Comparison of ENCODE assay signal across 20 cellular contexts in the genomic region with DNA sequence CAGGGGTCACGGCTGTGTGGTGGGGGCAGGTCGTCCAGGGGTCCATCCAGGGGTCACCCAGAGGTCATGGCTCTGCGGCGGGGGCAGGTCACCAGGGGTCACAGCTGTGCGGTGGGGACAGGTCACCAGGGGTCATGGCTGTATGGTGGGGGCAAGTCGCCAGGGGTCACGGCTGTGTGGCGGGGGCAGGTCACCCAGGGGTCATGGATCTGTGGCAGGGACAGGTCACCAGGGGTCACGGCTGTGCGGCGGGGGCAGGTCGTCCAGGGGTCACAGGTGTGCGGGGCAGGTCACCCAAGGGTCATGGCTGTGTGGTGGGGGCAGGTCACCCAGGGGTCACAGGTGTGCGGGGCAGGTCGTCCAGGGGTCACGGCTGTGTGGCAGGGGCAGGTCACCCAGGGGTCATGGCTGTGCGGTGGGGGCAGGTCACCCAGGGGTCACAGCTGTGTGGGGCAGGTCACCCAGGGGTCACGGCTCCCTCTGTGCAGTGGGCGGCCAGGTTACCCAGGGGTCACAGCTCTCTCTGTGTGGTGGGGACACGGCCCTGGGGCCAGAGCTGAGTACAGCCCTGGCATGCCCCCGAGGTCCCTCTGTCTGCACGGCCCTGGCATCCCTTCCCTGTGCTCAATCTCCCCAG. TPM values are rescaled to one million over a fixed set of nuclear protein-coding genes. Genes with fewer than 3 reads are reported as not detected.
DNase-seq lines count a peak whose midpoint lies in the region; ATAC-seq and TF ChIP-seq lines count a peak whose summit lies in the region.
"Had no signal": no experiment of that assay in that cellular context is flagged by ENCODE, and none has a peak within 500 bp of the region (broad histone marks: within the 10 kb centered on the region; RNA-seq: fewer than 3 reads in every experiment).

No MANE protein-coding gene starts in this region.

- ATAC-seq in RWPE2 (ENCODE audit: low read depth): no peak
- no peak for ATAC-seq in GM19455 (IDR thresholded peaks at IDR 0.05; ENCODE audit: unreplicated experiment)
- ATAC-seq: esophagus mucosa had no signal

- no peaks in the 10 kb centered on the region for H3K36me3 ChIP-seq in RWPE2 (ENCODE audit: low read depth)
- no peaks in the 10 kb centered on the region for H3K36me3 ChIP-seq in trophoblast cell (ENCODE audit: control insufficient read depth in 1 of 2, insufficient read depth in 2 of 2, low read length in 2 of 2)
- H3K36me3 ChIP-seq: HAP-1, tibial artery had no signal

- TF ChIP-seq CTCF in RWPE2 (IDR thresholded peaks at IDR 0.05; ENCODE audit: poor library complexity, severe bottlenecking) (no peak), chondrocyte (IDR thresholded peaks at IDR 0.05) (no peak)

- no peak overlapping the region for H3K4me3 ChIP-seq in RWPE2 (ENCODE audit: severe bottlenecking)
- peak overlapping the region; percentile 37 for H3K4me3 ChIP-seq in trophoblast cell (ENCODE audit: low read depth, low read length)
- H3K4me3 ChIP-seq: HAP-1, tibial artery had no signal

- H2BK12ac ChIP-seq in trophoblast cell (ENCODE audit: low read length): no peak overlapping the region

- WGBS in trophoblast cell (ENCODE audit: extremely low coverage, insufficient coverage, insufficient read length): no CpG with 5 or more reads among the region's 22 CpGs

- H4K91ac ChIP-seq in trophoblast cell (ENCODE audit: low read depth, low read length): no peak overlapping the region

- H2BK120ac ChIP-seq in trophoblast cell (ENCODE audit: insufficient read depth, low read length, poor library complexity): no peak overlapping the region

- H3K36me3 Mint-ChIP-seq in chondrocyte (ENCODE audit: low read depth): no peaks in the 10 kb centered on the region

- no peaks in the 10 kb centered on the region for H3K4me1 Mint-ChIP-seq in chondrocyte (ENCODE audit: low read depth)
- H3K4me1 Mint-ChIP-seq: activated naive CD8-positive, alpha-beta T cell treated with anti-CD3 and anti-CD28 coated beads, Interleukin-2, amount 10 ng/mL, durations not matched to agents 7 days and 5 days had no signal

- no peaks in the 10 kb centered on the region for H3K9me3 Mint-ChIP-seq in chondrocyte (ENCODE audit: low read depth)
- H3K9me3 Mint-ChIP-seq: CD4-positive, alpha-beta T cell had no signal

- H3K27ac ChIP-seq in RWPE2 (ENCODE audit: poor library complexity, severe bottlenecking) (no peak overlapping the region), trophoblast cell (ENCODE audit: low read depth, low read length) (no peak overlapping the region)
- H3K27ac ChIP-seq: tibial artery had no signal

- H3K9me3 ChIP-seq in RWPE2 (ENCODE audit: severe bottlenecking) (no peaks in the 10 kb centered on the region), trophoblast cell (ENCODE audit: insufficient read depth, low read depth, low read length) (peaks cover 12% of the 10 kb centered on the region)
- H3K9me3 ChIP-seq: HAP-1, tibial artery had no signal

- no peak overlapping the region for H4K12ac ChIP-seq in trophoblast cell (ENCODE audit: low read depth, low read length)

- no peak overlapping the region for H2AK5ac ChIP-seq in trophoblast cell (ENCODE audit: low read length)

- no peak overlapping the region for H3K23ac ChIP-seq in trophoblast cell (ENCODE audit: low read length)

- no peak overlapping the region for H3K4me2 ChIP-seq in trophoblast cell (ENCODE audit: low read length)

- H3K27me3 ChIP-seq in RWPE2 (ENCODE audit: insufficient read depth, poor library complexity, severe bottlenecking) (no peaks in the 10 kb centered on the region), trophoblast cell (ENCODE audit: insufficient read depth, low read length) (no peaks in the 10 kb centered on the region)

- H4K8ac ChIP-seq in trophoblast cell (ENCODE audit: low read depth, low read length): no peak overlapping the region

- no peak overlapping the region for H3K9ac ChIP-seq in trophoblast cell (ENCODE audit: low read length)

- H3K4me3 Mint-ChIP-seq in chondrocyte (ENCODE audit: unreplicated experiment): no peak overlapping the region
- H3K4me3 Mint-ChIP-seq: activated naive CD8-positive, alpha-beta T cell treated with anti-CD3 and anti-CD28 coated beads, Interleukin-2, amount 10 ng/mL, durations not matched to agents 7 days and 5 days; CD4-positive, alpha-beta T cell had no signal

- DNase-seq in RWPE2 (ENCODE audit: low spot score): peak; percentile 54
- DNase-seq in chondrocyte (ENCODE audit: low spot score): peak; percentile 86
- DNase-seq in trophoblast cell: no peak
- no peak for DNase-seq in NCI-H146 (lab: John Stamatoyannopoulos, UW)
- DNase-seq: activated CD4-positive, alpha-beta T cell treated with anti-CD3 and anti-CD28 coated beads for 4 hours; activated naive CD8-positive, alpha-beta T cell treated with anti-CD3 and anti-CD28 coated beads, Interleukin-2, amount 10 ng/mL, durations not matched to agents 7 days and 5 days; CD4-positive, alpha-beta T cell; effector CD8-positive, alpha-beta T cell; foreskin melanocyte; hippocampal formation; KBM-7; NCI-H2171; NCI-H526; stimulated activated CD4-positive, alpha-beta T cell treated with anti-CD3 and anti-CD28 coated beads, Interleukin-4, amount 100 ng/mL, for 1 hour; stimulated activated naive CD4-positive, alpha-beta T cell treated with Interleukin-2 at 50 U/mL for 16 hours; T-helper 2 cell; tibial artery had no signal

- H3K27me3 Mint-ChIP-seq in chondrocyte (ENCODE audit: low read depth): no peaks in the 10 kb centered on the region
- H3K27me3 Mint-ChIP-seq: activated naive CD8-positive, alpha-beta T cell treated with anti-CD3 and anti-CD28 coated beads, Interleukin-2, amount 10 ng/mL, durations not matched to agents 7 days and 5 days; CD4-positive, alpha-beta T cell had no signal

- no peak overlapping the region for H3K18ac ChIP-seq in trophoblast cell (ENCODE audit: low read length)

- H2AFZ ChIP-seq in trophoblast cell (ENCODE audit: insufficient read depth, low read length, poor library complexity): no peak overlapping the region

- H3K79me1 ChIP-seq in trophoblast cell (ENCODE audit: low read length): no peaks in the 10 kb centered on the region

- no peak overlapping the region for H3K14ac ChIP-seq in trophoblast cell (ENCODE audit: low read length)

- H3K27ac Mint-ChIP-seq in chondrocyte (ENCODE audit: unreplicated experiment): no peak overlapping the region
- H3K27ac Mint-ChIP-seq: activated naive CD8-positive, alpha-beta T cell treated with anti-CD3 and anti-CD28 coated beads, Interleukin-2, amount 10 ng/mL, durations not matched to agents 7 days and 5 days; CD4-positive, alpha-beta T cell had no signal

- no peak overlapping the region for H3K4ac ChIP-seq in trophoblast cell (ENCODE audit: low read depth, low read length)

- H3K79me2 ChIP-seq in trophoblast cell (ENCODE audit: control insufficient read depth, insufficient read depth, low read length, poor library complexity): no peaks in the 10 kb centered on the region

- no peak overlapping the region for H2BK5ac ChIP-seq in trophoblast cell (ENCODE audit: low read depth, low read length, poor library complexity)

- H3K4me1 ChIP-seq in RWPE2 (ENCODE audit: insufficient read depth, poor library complexity, severe bottlenecking) (no peaks in the 10 kb centered on the region), trophoblast cell (ENCODE audit: control insufficient read depth in 1 of 2, insufficient read depth in 2 of 2, low read length in 2 of 2) (peaks cover 4 to 8% of the 10 kb centered on the region in 2 experiments)
- H3K4me1 ChIP-seq: HAP-1 had no signal

RNA-seq across cellular contexts. Expression of a gene that starts 15.9 kb away (rescaled TPM):
- 240 to 279 TPM (median 256 TPM) in 3 replicates for total RNA-seq in chondrocyte
- polyA plus RNA-seq in trophoblast cell (2013): 783 and 790 TPM in 2 replicates

RNA-seq across cellular contexts. Expression of a gene that starts 16.2 kb away (rescaled TPM):
- total RNA-seq in chondrocyte: 22.8 to 26.5 TPM (median 25.6 TPM) in 3 replicates
- polyA plus RNA-seq in trophoblast cell (2013): 5.2 and 5.5 TPM in 2 replicates

RNA-seq across cellular contexts. Expression of a gene that starts 30.8 kb away (rescaled TPM):
- 0.85 to 1.3 TPM (median 0.89 TPM) in 3 replicates for total RNA-seq in chondrocyte
- 1.8 and 2.1 TPM in 2 replicates for polyA plus RNA-seq in trophoblast cell (2013)

RNA-seq across cellular contexts. Expression of a gene that starts 32.8 kb away (rescaled TPM):
- total RNA-seq in chondrocyte: 0.46 to 2.3 TPM (median 2.3 TPM) in 3 replicates
- 0.96 and 1.6 TPM in 2 replicates for polyA plus RNA-seq in trophoblast cell (2013)

RNA-seq across cellular contexts. Expression of a gene that starts 47.5 kb away (rescaled TPM):
- 54.1 to 60.8 TPM (median 55.4 TPM) in 3 replicates for total RNA-seq in chondrocyte
- polyA plus RNA-seq in trophoblast cell (2013): 63.6 and 66.1 TPM in 2 replicates

Comparison
In these comparisons a context has a peak if more than half of its experiments do, and no peak if none do; other contexts are left out.
1. DNase-seq: peak in RWPE2 (single experiment) and chondrocyte (single experiment); none in trophoblast cell (0 of 2) and NCI-H146 (single experiment).